In genomic region chr2:44168684-44169154, GRCh38 we compare ENCODE assay signal across 8 cellular contexts. TPM values are rescaled to one million over a fixed set of nuclear protein-coding genes. Genes with fewer than 3 reads are reported as not detected.
A peak's percentile ranks its signal among the peaks of the same experiment; 100 is the strongest.
DNase-seq lines count a peak whose midpoint lies in the region; ATAC-seq and TF ChIP-seq lines count a peak whose summit lies in the region.

Gene PPM1B, plus strand, starts transcription at chr2:44168875. Its CDS starts 32,325 bp downstream, at chr2:44201200.

- H3K4me1 Mint-ChIP-seq in WTC11 = peaks cover 33% of the 10 kb centered on the region

- peaks cover 1 to 4% of the 10 kb centered on the region in 2 donors for H3K4me1 ChIP-seq in lung (ENCODE audit: control insufficient read depth in 2 of 2, insufficient read depth in 2 of 2, low read length in 2 of 2)

- POLR2A ChIA-PET in WTC11 (lab: Charles Lee) = interaction anchor here (0.5 to 1.7 kb wide), 7 partner anchors 10 to 533 kb away, joined by 3 to 8 read pairs (median 4); no protein-coding TSS in a partner anchor

- peaks cover 25% of the 10 kb centered on the region for H3K36me3 Mint-ChIP-seq in WTC11

- H3K4me3 ChIP-seq in lung = peak within 1 kb of the TSS; percentile 76

- no peaks in the 10 kb centered on the region for H3K27me3 ChIP-seq in lung (ENCODE audit: control insufficient read depth, insufficient read depth)

- H3K9me3 Mint-ChIP-seq in WTC11 = peaks cover 14% of the 10 kb centered on the region

- H3K4me3 Mint-ChIP-seq in WTC11 = peak within 1 kb of the TSS; percentile 92

- 0 to 1% methylated on average over 41 to 49 of the region's 49 CpGs for WGBS in lung, 2 donors

- TF ChIP-seq CTCF in WTC11 (IDR thresholded peaks at IDR 0.05) (no peak), lung (IDR thresholded peaks at IDR 0.05; ENCODE audit: control extremely low read depth, extremely low read depth) (no peak)

- DNase-seq in WTC11 (ENCODE audit: low spot score) (peak; percentile 99), caudate nucleus (lab: John Stamatoyannopoulos, UW) (peak in 52 of 61 donors; percentile 99 to 100 (median 100)), lung (ENCODE audit: low spot score) (no peak), SIG-M5 (lab: John Stamatoyannopoulos, UW) (no peak), NAMALWA (ENCODE audit: low spot score) (no peak)
- DNase-seq in stimulated activated CD8-positive, alpha-beta memory T cell treated with anti-CD3 and anti-CD28 coated beads, Interleukin-12 subunit alpha, Interleukin-12 subunit beta, amount 100 ng/mL, for 1 hour (ENCODE audit: low read depth) = peak; percentile 98

- no peaks in the 10 kb centered on the region for H3K36me3 ChIP-seq in lung (ENCODE audit: control insufficient read depth in 2 of 2, insufficient read depth in 2 of 2, low read length in 2 of 2)

- H3K27ac ChIP-seq in caudate nucleus (ENCODE audit: low read depth, low read length) = peak within 1 kb of the TSS; percentile 99
- peak within 1 kb of the TSS; percentile 93 to 97 for H3K27ac ChIP-seq in lung (ENCODE audit: low read depth in 1 of 2, low read length in 1 of 2)

- peak within 1 kb of the TSS; percentile 99 for H3K27ac Mint-ChIP-seq in WTC11

- H3K9me3 ChIP-seq in lung (ENCODE audit: control insufficient read depth in 2 of 2, insufficient read depth in 1 of 2, low read length in 1 of 2) = peaks cover 0 to 2% of the 10 kb centered on the region in 2 donors

- peak; percentile 83 for ATAC-seq in GM19324 (IDR thresholded peaks at IDR 0.05; ENCODE audit: low FRiP score, unreplicated experiment)
- peak; percentile 63 for ATAC-seq in HG03196 (IDR thresholded peaks at IDR 0.05; ENCODE audit: unreplicated experiment)
- ATAC-seq in WTC11 = no peak
- peak; percentile 91 for ATAC-seq in lung (ENCODE audit: insufficient read depth, low FRiP score)

- H3K27me3 Mint-ChIP-seq in WTC11 (ENCODE audit: low read depth) = no peaks in the 10 kb centered on the region; the same call in none of the 2 replicates

- CTCF ChIA-PET in WTC11 (lab: Charles Lee) = interaction anchor here (0.6 to 2.5 kb wide), 3 partner anchors 125 to 1139 kb away, joined by 3 to 10 read pairs (median 3); no protein-coding TSS in a partner anchor

TF ChIP-seq in WTC11, 78 proteins besides CTCF, POLR2A, EP300 and RAD21:
- TF ChIP-seq FOXP4 (CRISPR knock-in tag; IDR thresholded peaks at IDR 0.05) (peak; percentile 42; the same call in 1 of the 2 replicates), E2F5 (CRISPR knock-in tag; IDR thresholded peaks at IDR 0.05) (0 out of 2 replicates have a peak, but pooled peaks have one; percentile 26), USF1 (CRISPR knock-in tag; IDR thresholded peaks at IDR 0.05) (peak; percentile 41; the same call in 1 of the 2 replicates), SP1 (CRISPR knock-in tag; conservative IDR thresholded peaks at IDR 0.05) (peak; percentile 92), ZNF263 (CRISPR knock-in tag; IDR thresholded peaks at IDR 0.05; ENCODE audit: low read depth) (no peak), NFE2L1 (CRISPR knock-in tag; IDR thresholded peaks at IDR 0.05) (peak; percentile 34; the same call in 1 of the 2 replicates), NFYB (CRISPR knock-in tag; conservative IDR thresholded peaks at IDR 0.05; ENCODE audit: low read depth) (no peak), TEAD1 (CRISPR knock-in tag; IDR thresholded peaks at IDR 0.05) (peak; percentile 66; the same call in 1 of the 2 replicates), RELA (CRISPR knock-in tag; IDR thresholded peaks at IDR 0.05; ENCODE audit: borderline replicate concordance) (no peak), GABPB1 (CRISPR knock-in tag; IDR thresholded peaks at IDR 0.05) (peak; percentile 26; the same call in 1 of the 2 replicates), FOXK1 (CRISPR knock-in tag; IDR thresholded peaks at IDR 0.05) (no peak)

RNA-seq across cellular contexts. Expression of gene PPM1B, which starts in this region (rescaled TPM):
- total RNA-seq in WTC11 (2021) = 94.2 to 102 TPM (median 96.4 TPM) in 3 replicates
- total RNA-seq in lung = 10 to 100 TPM; 35.7 to 66.2 TPM
- polyA plus RNA-seq in lung = 10 to 100 TPM; 18.2 to 23.5 TPM

Comparison
In these comparisons a context has a peak if more than half of its experiments do, and no peak if none do; other contexts are left out.
1. DNase-seq: peak in WTC11 (single experiment), caudate nucleus (52 of 61) and stimulated activated CD8-positive, alpha-beta memory T cell treated with anti-CD3 and anti-CD28 coated beads, Interleukin-12 subunit alpha, Interleukin-12 subunit beta, amount 100 ng/mL, for 1 hour (single experiment); none in lung (single experiment), SIG-M5 (single experiment) and NAMALWA (single experiment).